9 cellular contexts compared by ENCODE assay signal in genomic region chr2:43539991-43540860, GRCh38. TPM values are rescaled to one million over a fixed set of nuclear protein-coding genes. Genes with fewer than 3 reads are reported as not detected.
A peak's percentile ranks its signal among the peaks of the same experiment; 100 is the strongest.
DNase-seq lines count a peak whose midpoint lies in the region; ATAC-seq, FAIRE-seq and TF ChIP-seq lines count a peak whose summit lies in the region.
"Had no signal": no experiment of that assay in that cellular context is flagged by ENCODE, and none has a peak within 500 bp of the region (broad histone marks: within the 10 kb centered on the region; RNA-seq: fewer than 3 reads in every experiment).

No MANE protein-coding gene starts in this region.

- no peaks in the 10 kb centered on the region for H3K9me3 ChIP-seq in upper lobe of right lung

- H3K4me1 ChIP-seq in upper lobe of right lung = peaks cover 11% of the 10 kb centered on the region

- H3K4me3 ChIP-seq in bronchial epithelial cell (ENCODE audit: low read depth, low read length) (no peak overlapping the region), lower leg skin (ENCODE audit: low read depth, poor library complexity, severe bottlenecking) (no peak overlapping the region), upper lobe of right lung (no peak overlapping the region)

- H3K36me3 ChIP-seq in bronchial epithelial cell (ENCODE audit: control insufficient read depth, insufficient read depth, low read length) = no peaks in the 10 kb centered on the region
- no peaks in the 10 kb centered on the region for H3K36me3 ChIP-seq in upper lobe of right lung

- no peaks in the 10 kb centered on the region for H3K27me3 ChIP-seq in bronchial epithelial cell (ENCODE audit: control insufficient read depth, insufficient read depth, low read length)
- H3K27me3 ChIP-seq in upper lobe of right lung = no peaks in the 10 kb centered on the region

- peak; percentile 96 for FAIRE-seq in bronchial epithelial cell (lab: Jason Lieb, UNC)

- TF ChIP-seq POLR2A in lower leg skin (IDR thresholded peaks at IDR 0.05) = no peak

- ATAC-seq in upper lobe of right lung = peak; percentile 96
- ATAC-seq in HG03460 (IDR thresholded peaks at IDR 0.05; ENCODE audit: unreplicated experiment) = no peak
- no peak for ATAC-seq in GM19328 (IDR thresholded peaks at IDR 0.05; ENCODE audit: unreplicated experiment)

- TF ChIP-seq CTCF in bronchial epithelial cell (IDR thresholded peaks at IDR 0.05; ENCODE audit: insufficient read depth, low read length, severe bottlenecking) (no peak), lower leg skin (IDR thresholded peaks at IDR 0.05) (no peak), upper lobe of right lung (IDR thresholded peaks at IDR 0.05) (no peak)

- peak; percentile 99 for DNase-seq in LHCN-M2 (ENCODE audit: low read depth)
- DNase-seq in bronchial epithelial cell (ENCODE audit: low read depth) = peak; percentile 99
- peak; percentile 93 to 95 for DNase-seq in lower leg skin (ENCODE audit: low spot score in 2 of 2)
- no peak for DNase-seq in upper lobe of right lung
- DNase-seq in medulla oblongata (ENCODE audit: extremely low spot score) = no peak
- DNase-seq: stimulated activated naive CD8-positive, alpha-beta T cell treated with anti-CD3 and anti-CD28 coated beads, Interleukin-15, amount 100 ng/mL, for 72 hours; SW 1271 had no signal

- H3K27ac ChIP-seq in upper lobe of right lung = peak overlapping the region; percentile 65

- 31 to 40% methylated on average over 4 of the region's 4 CpGs for WGBS in lower leg skin, 2 donors

- intact Hi-C loops in lower leg skin (cut with DNase I; ENCODE audit: low total_unique reads) (loop anchor here (5.0 to 10.0 kb wide), 2 partner anchors 305 to 593 kb away; no protein-coding TSS in a partner anchor), upper lobe of right lung (cut with DNase I) (no loop called here)

RNA-seq across cellular contexts. Expression of gene THADA, which starts 55.6 kb away (rescaled TPM):
- total RNA-seq in LHCN-M2 (2014; rRNA removed) (16.4 and 20.2 TPM in 2 replicates), bronchial epithelial cell (22.1 and 25.8 TPM in 2 replicates), lower leg skin (10 to 100 TPM; 19.5 to 26.4 (median 22.2) TPM), upper lobe of right lung (32.9 TPM)
- polyA plus RNA-seq in LHCN-M2 (2012) = 8.6 TPM

Comparison
In these comparisons a context has a peak if more than half of its experiments do, and no peak if none do; other contexts are left out.
1. DNase-seq: peak in LHCN-M2 (single experiment), bronchial epithelial cell (single experiment) and lower leg skin (2 of 2); none in upper lobe of right lung (single experiment) and medulla oblongata (single experiment).